2 cellular contexts compared by ENCODE assay signal in genomic region chr17:28366605-28367004, GRCh38.
TF ChIP-seq lines count a peak whose summit lies in the region.

No MANE protein-coding gene starts in this region.

TF ChIP-seq in HCT116, 20 proteins besides CTCF, POLR2A, EP300 and RAD21:
- no peak for TF ChIP-seq EZH2 (IDR thresholded peaks at IDR 0.05)
- TF ChIP-seq FOSL1 (IDR thresholded peaks at IDR 0.05; ENCODE audit: low read depth): no peak
- no peak for TF ChIP-seq ELF1 (IDR thresholded peaks at IDR 0.05; ENCODE audit: borderline replicate concordance, low read depth)
- no peak for TF ChIP-seq TCF7L2 (IDR thresholded peaks at IDR 0.05; ENCODE audit: borderline replicate concordance, extremely low read depth, insufficient read depth, insufficient read length)
- TF ChIP-seq ZBTB33 (IDR thresholded peaks at IDR 0.05; ENCODE audit: extremely low read depth, insufficient replicate concordance, low read length): no peak
- TF ChIP-seq MAX (IDR thresholded peaks at IDR 0.05): no peak
- no peak for TF ChIP-seq SRF (IDR thresholded peaks at IDR 0.05; ENCODE audit: low read depth)
- TF ChIP-seq YY1 (IDR thresholded peaks at IDR 0.05; ENCODE audit: extremely low read depth, insufficient replicate concordance, low read depth, low read length): no peak
- TF ChIP-seq EZH2phosphoT487 (IDR thresholded peaks at IDR 0.05; ENCODE audit: borderline replicate concordance): no peak
- TF ChIP-seq POLR2AphosphoS5 (IDR thresholded peaks at IDR 0.05; ENCODE audit: low read depth, low read length): no peak
- no peak for TF ChIP-seq CBX3 (IDR thresholded peaks at IDR 0.05; ENCODE audit: low read depth)
- TF ChIP-seq ZFX (IDR thresholded peaks at IDR 0.05): no peak
- TF ChIP-seq SIN3A (IDR thresholded peaks at IDR 0.05; ENCODE audit: low read depth): no peak
- no peak for TF ChIP-seq CEBPB (IDR thresholded peaks at IDR 0.05; ENCODE audit: low read depth)
- TF ChIP-seq SP1 (IDR thresholded peaks at IDR 0.05; ENCODE audit: low read depth): no peak
- no peak for TF ChIP-seq ATF3 (IDR thresholded peaks at IDR 0.05)
- TF ChIP-seq JUND (IDR thresholded peaks at IDR 0.05): no peak
- no peak for TF ChIP-seq ZNF274 (IDR thresholded peaks at IDR 0.05; ENCODE audit: low read depth, low read length)

TF ChIP-seq in HepG2, 621 proteins besides CTCF, POLR2A, EP300 and RAD21:
- no peak for TF ChIP-seq ELF4 (CRISPR knock-in tag; IDR thresholded peaks at IDR 0.05; ENCODE audit: borderline replicate concordance)
- TF ChIP-seq ZNF280B (CRISPR knock-in tag; IDR thresholded peaks at IDR 0.05; ENCODE audit: borderline replicate concordance): no peak
- TF ChIP-seq ARNT (IDR thresholded peaks at IDR 0.05): no peak
- no peak for TF ChIP-seq HNF4A (CRISPR knock-in tag; IDR thresholded peaks at IDR 0.05)
- no peak for TF ChIP-seq TGIF2 (CRISPR knock-in tag; IDR thresholded peaks at IDR 0.05)
- no peak for TF ChIP-seq ZUFSP (CRISPR knock-in tag; IDR thresholded peaks at IDR 0.05; ENCODE audit: borderline replicate concordance)
